1 cellular context compared by ENCODE assay signal in genomic region chr16:59356709-59357108, GRCh38.
TF ChIP-seq lines count a peak whose summit lies in the region.

No MANE protein-coding gene starts in this region.

TF ChIP-seq in K562, 482 proteins besides CTCF, POLR2A, EP300 and RAD21 (continued from another document and continues in another):
- TF ChIP-seq AFF1 (IDR thresholded peaks at IDR 0.05; ENCODE audit: low read depth in 1 of 2, partially characterized antibody in 2 of 2), result peak in 1 of 2 experiments; percentile 55
- TF ChIP-seq SMARCC2 (IDR thresholded peaks at IDR 0.05; ENCODE audit: low read depth), result peak; percentile 94
- peak; percentile 84 for TF ChIP-seq RNF2 (IDR thresholded peaks at IDR 0.05)
- peak; percentile 80 for TF ChIP-seq HDAC3 (IDR thresholded peaks at IDR 0.05; ENCODE audit: borderline replicate concordance, partially characterized antibody)
- TF ChIP-seq PREB (CRISPR knock-in tag; IDR thresholded peaks at IDR 0.05), result no peak
- TF ChIP-seq ARNT (IDR thresholded peaks at IDR 0.05), result peak; percentile 74 to 86; a peak in 2 of 4 replicates
- TF ChIP-seq ZMIZ1 (IDR thresholded peaks at IDR 0.05; ENCODE audit: low read depth in 2 of 2, low read length in 2 of 2), result peak in 1 of 2 experiments; percentile 92; a peak in 2 of 4 replicates
- peak; percentile 49; the same call in 1 of the 2 replicates for TF ChIP-seq ZNF395 (CRISPR knock-in tag; IDR thresholded peaks at IDR 0.05)
- peak; percentile 95 for TF ChIP-seq TEAD4 (IDR thresholded peaks at IDR 0.05; ENCODE audit: low read length)
- no peak for TF ChIP-seq TEAD4 (CRISPR knock-in tag; IDR thresholded peaks at IDR 0.05; ENCODE audit: borderline replicate concordance)
- peak; percentile 53 for TF ChIP-seq CXXC5 (CRISPR knock-in tag; IDR thresholded peaks at IDR 0.05)
- TF ChIP-seq CREM (IDR thresholded peaks at IDR 0.05; ENCODE audit: low read depth), result peak; percentile 62
- TF ChIP-seq NCOA2 (IDR thresholded peaks at IDR 0.05; ENCODE audit: partially characterized antibody in 2 of 2), result peak; percentile 69 to 70
- peak; percentile 41; the same call in 1 of the 2 replicates for TF ChIP-seq BACH1 (tag; IDR thresholded peaks at IDR 0.05)
- TF ChIP-seq JUND (IDR thresholded peaks at IDR 0.05; ENCODE audit: borderline replicate concordance, low read depth, low read length), result peak; percentile 73
- TF ChIP-seq JUND (tag; IDR thresholded peaks at IDR 0.05; ENCODE audit: borderline replicate concordance, low read depth, low read length), result peak; percentile 67; the same call in 1 of the 3 replicates
- peak; percentile 98 for TF ChIP-seq CBFA2T3 (IDR thresholded peaks at IDR 0.05)
- TF ChIP-seq DMBX1 (CRISPR knock-in tag; IDR thresholded peaks at IDR 0.05; ENCODE audit: borderline replicate concordance), result peak; percentile 93
- peak; percentile 74 for TF ChIP-seq DACH1 (IDR thresholded peaks at IDR 0.05; ENCODE audit: partially characterized antibody)
- TF ChIP-seq SP2 (IDR thresholded peaks at IDR 0.05; ENCODE audit: extremely low read depth, low read depth, low read length, poor library complexity, severe bottlenecking), result no peak
- no peak for TF ChIP-seq TCF15 (CRISPR knock-in tag; IDR thresholded peaks at IDR 0.05)
- TF ChIP-seq TBL1XR1 (IDR thresholded peaks at IDR 0.05; ENCODE audit: low read length in 2 of 2), result peak in 1 of 2 experiments; percentile 89; a peak in 2 of 4 replicates
- TF ChIP-seq TAF9B (IDR thresholded peaks at IDR 0.05; ENCODE audit: partially characterized antibody), result peak; percentile 48
- peak; percentile 83 for TF ChIP-seq ZNF589 (CRISPR knock-in tag; IDR thresholded peaks at IDR 0.05; ENCODE audit: low read depth)
- TF ChIP-seq PKNOX1 (IDR thresholded peaks at IDR 0.05), result peak; percentile 92
- TF ChIP-seq ZNF12 (CRISPR knock-in tag; IDR thresholded peaks at IDR 0.05), result no peak
- peak; percentile 61; the same call in 1 of the 2 replicates for TF ChIP-seq POLR2AphosphoS5 (IDR thresholded peaks at IDR 0.05; ENCODE audit: control insufficient read depth, insufficient read depth, low read depth, low read length)
- TF ChIP-seq ZNF695 (CRISPR knock-in tag; IDR thresholded peaks at IDR 0.05), result no peak
- TF ChIP-seq ESRRA (IDR thresholded peaks at IDR 0.05; ENCODE audit: borderline replicate concordance, low read depth), result peak; percentile 39; the same call in 1 of the 2 replicates
- TF ChIP-seq CBFA2T2 (conservative IDR thresholded peaks at IDR 0.05), result peak; percentile 94
- TF ChIP-seq TARDBP (IDR thresholded peaks at IDR 0.05), result 0 out of 2 replicates have a peak, but pooled peaks have one; percentile 41
- TF ChIP-seq HDAC2 (IDR thresholded peaks at IDR 0.05), result peak; percentile 87
- TF ChIP-seq ATF3 (IDR thresholded peaks at IDR 0.05), result peak; percentile 77; the same call in 1 of the 2 replicates
- TF ChIP-seq ATF3 (CRISPR knock-in tag; conservative IDR thresholded peaks at IDR 0.05), result no peak
- TF ChIP-seq ZNF75A (CRISPR knock-in tag; IDR thresholded peaks at IDR 0.05), result no peak
- no peak for TF ChIP-seq PTBP1 (IDR thresholded peaks at IDR 0.05; ENCODE audit: low read depth, low read length)
- peak; percentile 46 to 93; a peak in 3 of 4 replicates for TF ChIP-seq RCOR1 (IDR thresholded peaks at IDR 0.05; ENCODE audit: borderline replicate concordance in 1 of 2, low read depth in 2 of 2, low read length in 2 of 2)
- TF ChIP-seq HES1 (IDR thresholded peaks at IDR 0.05; ENCODE audit: low read depth), result peak; percentile 78; the same call in 1 of the 2 replicates
- TF ChIP-seq CC2D1A (IDR thresholded peaks at IDR 0.05), result peak; percentile 86
- TF ChIP-seq LEF1 (IDR thresholded peaks at IDR 0.05), result peak; percentile 89
- no peak for TF ChIP-seq NR2C2 (CRISPR knock-in tag; IDR thresholded peaks at IDR 0.05)
- TF ChIP-seq NR2C2 (tag; IDR thresholded peaks at IDR 0.05), result peak; percentile 52
- peak; percentile 77; the same call in 1 of the 2 replicates for TF ChIP-seq HBP1 (CRISPR knock-in tag; IDR thresholded peaks at IDR 0.05)
- TF ChIP-seq CREB1 (IDR thresholded peaks at IDR 0.05), result peak; percentile 54; the same call in 1 of the 2 replicates
- TF ChIP-seq CREB1 (CRISPR knock-in tag; IDR thresholded peaks at IDR 0.05), result no peak
- TF ChIP-seq BHLHE40 (IDR thresholded peaks at IDR 0.05; ENCODE audit: low read length), result peak; percentile 57; the same call in 1 of the 2 replicates
- TF ChIP-seq ZNF785 (CRISPR knock-in tag; IDR thresholded peaks at IDR 0.05), result no peak
- peak; percentile 82 for TF ChIP-seq NFIC (IDR thresholded peaks at IDR 0.05)
- TF ChIP-seq USF1 (CRISPR knock-in tag; IDR thresholded peaks at IDR 0.05), result no peak
- TF ChIP-seq ETV1 (tag; conservative IDR thresholded peaks at IDR 0.05; ENCODE audit: low read depth), result 0 out of 2 replicates have a peak, but pooled peaks have one; percentile 19
- peak; percentile 97 for TF ChIP-seq SMARCA4 (IDR thresholded peaks at IDR 0.05)
- peak; percentile 57; the same call in 1 of the 2 replicates for TF ChIP-seq ZNF583 (CRISPR knock-in tag; IDR thresholded peaks at IDR 0.05)
- peak; percentile 84 for TF ChIP-seq ZNF766 (CRISPR knock-in tag; conservative IDR thresholded peaks at IDR 0.05)
- TF ChIP-seq ATF7 (IDR thresholded peaks at IDR 0.05), result peak; percentile 71
- TF ChIP-seq CCNT2 (IDR thresholded peaks at IDR 0.05; ENCODE audit: borderline replicate concordance, extremely low read depth, insufficient read length, low read depth, low read length), result peak; percentile 61
